In the genomic region with DNA sequence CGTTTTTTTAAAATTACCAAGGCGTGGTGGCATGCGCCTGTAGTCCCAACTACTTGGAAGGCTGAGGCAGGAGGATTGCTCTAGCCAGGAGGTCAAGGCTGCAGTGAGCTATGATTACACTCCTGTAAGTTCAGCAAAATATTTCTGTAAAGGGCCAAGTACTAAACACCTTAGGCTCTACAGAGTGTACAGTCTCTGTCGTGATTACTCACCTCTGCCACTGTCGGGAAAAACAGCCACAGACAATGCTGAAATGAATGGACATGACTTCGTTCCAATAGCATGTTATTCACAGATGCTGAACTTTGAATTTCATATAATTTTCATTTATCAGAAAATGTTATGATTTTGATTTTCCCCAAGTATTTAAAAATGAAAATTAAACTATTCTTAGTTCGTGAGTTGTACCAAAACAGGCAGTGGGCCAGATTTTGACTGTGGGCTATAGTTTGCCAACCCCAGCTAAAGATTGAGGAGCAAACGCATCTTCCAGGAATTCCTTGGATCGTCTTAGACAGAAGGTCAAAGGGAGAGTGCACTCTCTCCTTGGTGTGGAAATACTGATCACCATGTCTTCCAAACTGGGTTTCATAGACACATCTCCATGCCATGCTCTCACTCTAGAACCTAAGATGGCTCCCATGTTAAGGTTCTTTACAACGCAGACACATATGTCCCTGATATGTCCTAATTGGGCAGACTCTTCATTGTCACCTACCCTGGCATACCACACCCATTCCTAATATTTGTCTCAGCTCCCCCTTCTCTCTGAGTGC, we compare ENCODE assay signal across 22 cellular contexts.
A peak's percentile ranks its signal among the peaks of the same experiment; 100 is the strongest.
DNase-seq lines count a peak whose midpoint lies in the region; ATAC-seq lines count a peak whose summit lies in the region.
"Had no signal": no experiment of that assay in that cellular context is flagged by ENCODE, and none has a peak within 500 bp of the region (broad histone marks: within the 10 kb centered on the region; RNA-seq: fewer than 3 reads in every experiment).

No MANE protein-coding gene starts in this region.

- CTCF ChIA-PET in activated naive CD4-positive, alpha-beta T cell treated with anti-CD3 and anti-CD28 coated beads, Interleukin-2, amount 10 ng/mL, durations not matched to agents 7 days and 5 days (lab: Charles Lee): interaction anchor here (0.8 kb wide), 1 partner anchor 19 kb away, joined by 3 read pairs; no protein-coding TSS in a partner anchor

- H3K9me3 Mint-ChIP-seq in activated naive CD4-positive, alpha-beta T cell treated with anti-CD3 and anti-CD28 coated beads, Interleukin-2, amount 10 ng/mL, durations not matched to agents 7 days and 5 days: no peaks in the 10 kb centered on the region
- H3K9me3 Mint-ChIP-seq in effector memory CD8-positive, alpha-beta T cell: no peaks in the 10 kb centered on the region
- H3K9me3 Mint-ChIP-seq: HFFc6, IgD-negative memory B cell had no signal

- no peak overlapping the region for H3K4me3 Mint-ChIP-seq in activated naive CD4-positive, alpha-beta T cell treated with anti-CD3 and anti-CD28 coated beads, Interleukin-2, amount 10 ng/mL, durations not matched to agents 7 days and 5 days
- no peak overlapping the region for H3K4me3 Mint-ChIP-seq in effector memory CD8-positive, alpha-beta T cell
- H3K4me3 Mint-ChIP-seq: HFFc6 had no signal

- H3K27ac Mint-ChIP-seq in activated naive CD4-positive, alpha-beta T cell treated with anti-CD3 and anti-CD28 coated beads, Interleukin-2, amount 10 ng/mL, durations not matched to agents 7 days and 5 days: no peak overlapping the region
- H3K27ac Mint-ChIP-seq in effector memory CD8-positive, alpha-beta T cell: no peak overlapping the region
- H3K27ac Mint-ChIP-seq: HFFc6, IgD-negative memory B cell had no signal

- H3K36me3 Mint-ChIP-seq in activated naive CD4-positive, alpha-beta T cell treated with anti-CD3 and anti-CD28 coated beads, Interleukin-2, amount 10 ng/mL, durations not matched to agents 7 days and 5 days: no peaks in the 10 kb centered on the region
- H3K36me3 Mint-ChIP-seq in effector memory CD8-positive, alpha-beta T cell (ENCODE audit: insufficient read depth): no peaks in the 10 kb centered on the region
- H3K36me3 Mint-ChIP-seq: IgD-negative memory B cell had no signal

- peak; percentile 7 for DNase-seq in activated naive CD4-positive, alpha-beta T cell treated with Interleukin-2 at 50 U/mL for 16 hours
- DNase-seq in activated naive CD4-positive, alpha-beta T cell treated with anti-CD3 and anti-CD28 coated beads, Interleukin-2, amount 10 ng/mL, durations not matched to agents 7 days and 5 days: no peak
- DNase-seq in ELR (ENCODE audit: low read depth): peak; percentile 8
- DNase-seq in astrocyte of the hippocampus (ENCODE audit: low read depth, low spot score): peak; percentile 22
- DNase-seq in sciatic nerve (ENCODE audit: low spot score): no peak
- no peak for DNase-seq in effector memory CD8-positive, alpha-beta T cell
- no peak for DNase-seq in UCSD-AML1 (lab: John Stamatoyannopoulos, UW; ENCODE audit: unreplicated experiment)
- DNase-seq: aorta, DND-41, HFFc6, islet precursor cell, lower lobe of right lung, MM.1S, NCI-H146, NCI-H2171 treated with DMSO at 0.1 percent for 48 hours, NCI-H69, occipital lobe, right cardiac atrium, SW 1271, testis had no signal

- ATAC-seq in sciatic nerve: peak; percentile 41
- ATAC-seq in effector memory CD8-positive, alpha-beta T cell (replicated peaks): no peak
- no peak for ATAC-seq in HG02763 (IDR thresholded peaks at IDR 0.05; ENCODE audit: unreplicated experiment)
- ATAC-seq: lower lobe of right lung, right cardiac atrium had no signal

- no peaks in the 10 kb centered on the region for H3K27me3 Mint-ChIP-seq in activated naive CD4-positive, alpha-beta T cell treated with anti-CD3 and anti-CD28 coated beads, Interleukin-2, amount 10 ng/mL, durations not matched to agents 7 days and 5 days
- H3K27me3 Mint-ChIP-seq in effector memory CD8-positive, alpha-beta T cell: no peaks in the 10 kb centered on the region

- H3K4me1 Mint-ChIP-seq in activated naive CD4-positive, alpha-beta T cell treated with anti-CD3 and anti-CD28 coated beads, Interleukin-2, amount 10 ng/mL, durations not matched to agents 7 days and 5 days: no peaks in the 10 kb centered on the region
- peaks cover 2 to 3% of the 10 kb centered on the region in 2 donors for H3K4me1 Mint-ChIP-seq in effector memory CD8-positive, alpha-beta T cell (ENCODE audit: low read depth in 2 of 2)

- intact Hi-C loops in sciatic nerve (cut with DNase I): no loop called here

Comparison
In these comparisons a context has a peak if more than half of its experiments do, and no peak if none do; other contexts are left out.
1. DNase-seq: peak in activated naive CD4-positive, alpha-beta T cell treated with Interleukin-2 at 50 U/mL for 16 hours (single experiment), ELR (single experiment) and astrocyte of the hippocampus (single experiment); none in activated naive CD4-positive, alpha-beta T cell treated with anti-CD3 and anti-CD28 coated beads, Interleukin-2, amount 10 ng/mL, durations not matched to agents 7 days and 5 days (single experiment), sciatic nerve (single experiment), effector memory CD8-positive, alpha-beta T cell (0 of 3) and UCSD-AML1 (single experiment).